ENCODE assay signal across 21 cellular contexts in the genomic region with DNA sequence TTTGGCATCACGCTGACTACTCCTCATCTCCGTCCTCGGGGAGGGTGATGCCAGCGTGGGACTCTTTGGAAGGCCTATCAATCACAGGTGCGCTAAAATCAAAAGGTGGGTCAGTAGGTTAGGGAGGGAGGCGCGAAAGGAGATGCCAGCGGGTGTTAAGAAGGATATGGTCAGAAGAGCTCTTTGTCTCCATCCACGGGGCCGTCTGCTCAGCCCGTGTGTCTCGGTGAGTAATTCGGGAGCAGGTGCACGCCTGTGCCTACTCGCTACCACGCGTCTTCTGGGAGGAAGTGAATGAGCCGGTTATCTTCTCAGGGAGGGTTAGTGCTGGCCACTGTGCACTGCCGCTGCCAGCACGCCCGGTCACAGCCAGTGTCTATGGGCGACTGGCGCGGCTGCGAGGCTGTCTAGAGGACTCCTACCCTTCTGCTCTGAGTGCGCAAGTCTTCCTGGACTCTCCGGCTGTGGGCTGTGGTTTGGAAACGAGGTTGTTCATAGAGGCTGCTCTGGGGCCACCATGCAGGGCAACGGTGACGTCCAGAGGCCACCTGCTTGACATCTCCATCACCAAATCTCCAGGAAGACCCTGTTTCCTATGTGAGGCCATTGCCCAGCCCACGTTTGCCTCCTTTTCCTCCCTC.
DNase-seq lines count a peak whose midpoint lies in the region; ATAC-seq and TF ChIP-seq lines count a peak whose summit lies in the region.
"Had no signal": no experiment of that assay in that cellular context is flagged by ENCODE, and none has a peak within 500 bp of the region (broad histone marks: within the 10 kb centered on the region; RNA-seq: fewer than 3 reads in every experiment).

No MANE protein-coding gene starts in this region.

- peaks cover 20% of the 10 kb centered on the region for H3K4me1 ChIP-seq in neural progenitor cell

- no peak overlapping the region for H3K4me3 ChIP-seq in dorsolateral prefrontal cortex
- no peak overlapping the region for H3K4me3 ChIP-seq in neural progenitor cell
- H3K4me3 ChIP-seq: BLaER1 treated with 17β-estradiol and CSF1 and Interleukin-3, amounts not matched to agents 10 nM and 100 nM; psoas muscle; stomach; upper lobe of left lung had no signal

- no peaks in the 10 kb centered on the region for H3K79me2 ChIP-seq in neural progenitor cell (ENCODE audit: low read depth)

- no peak for ATAC-seq in HG02678 (IDR thresholded peaks at IDR 0.05; ENCODE audit: unreplicated experiment)
- ATAC-seq: naive thymus-derived CD8-positive, alpha-beta T cell; psoas muscle had no signal

- H3K27ac ChIP-seq in dorsolateral prefrontal cortex (peak overlapping the region in 35 of 59 donors; percentile 0 to 93 (median 54)), neural progenitor cell (no peak overlapping the region)
- H3K27ac ChIP-seq: BLaER1 treated with 17β-estradiol and CSF1 and Interleukin-3, amounts not matched to agents 10 nM and 100 nM; psoas muscle; upper lobe of left lung had no signal

- no peaks in the 10 kb centered on the region for H3K9me3 ChIP-seq in neural progenitor cell (ENCODE audit: low read depth)
- H3K9me3 ChIP-seq: BLaER1 treated with 17β-estradiol and CSF1 and Interleukin-3, amounts not matched to agents 10 nM and 100 nM; psoas muscle; stomach; upper lobe of left lung had no signal

- H3K4me2 ChIP-seq in neural progenitor cell: no peak overlapping the region

- intact Hi-C loops in dorsolateral prefrontal cortex (cut with DNase I): no loop called here

- H4K20me1 ChIP-seq in neural progenitor cell (ENCODE audit: low read depth): no peaks in the 10 kb centered on the region
- H4K20me1 ChIP-seq: BLaER1 treated with 17β-estradiol and CSF1 and Interleukin-3, amounts not matched to agents 10 nM and 100 nM had no signal

- peak; percentile 10 to 14 for DNase-seq in activated T-cell treated with anti-CD3 and anti-CD28 coated beads, Interleukin-2, amount 50 U/mL, for 48 hours
- DNase-seq in activated T-cell treated with anti-CD3 and anti-CD28 coated beads, Interleukin-2, amount 50 U/mL, for 1 hour: no peak
- peak in 1 of 10 donors; percentile 68 for DNase-seq in dorsolateral prefrontal cortex
- no peak for DNase-seq in neural progenitor cell (ENCODE audit: low spot score)
- no peak for DNase-seq in NCI-H128 (lab: John Stamatoyannopoulos, UW; ENCODE audit: unreplicated experiment)
- DNase-seq in NCI-H1417 (lab: John Stamatoyannopoulos, UW): no peak
- DNase-seq in HPDE6-E6E7 (ENCODE audit: extremely low spot score): no peak
- DNase-seq: activated CD4-positive, alpha-beta T cell treated with anti-CD3 and anti-CD28 coated beads for 4 hours; activated naive CD4-positive, alpha-beta T cell treated with Interleukin-2 at 50 U/mL for 16 hours; Calu3; EL; HCEC 1CT; naive thymus-derived CD8-positive, alpha-beta T cell; NCI-H2029 treated with DMSO at 0.1 percent for 48 hours; psoas muscle; small intestine; stomach; SW 1271; upper lobe of left lung had no signal

- TF ChIP-seq CTCF in dorsolateral prefrontal cortex (IDR thresholded peaks at IDR 0.05 in 54 of 56, conservative IDR thresholded peaks at IDR 0.05 in 2 of 56; ENCODE audit: low read depth in 1 of 56, partially characterized antibody in 56 of 56) (no peak), neural progenitor cell (IDR thresholded peaks at IDR 0.05) (no peak)

- H3K4me3 Mint-ChIP-seq in neural progenitor cell: no peak overlapping the region

- H3K9ac ChIP-seq in neural progenitor cell: no peak overlapping the region
- H3K9ac ChIP-seq: BLaER1 treated with 17β-estradiol and CSF1 and Interleukin-3, amounts not matched to agents 10 nM and 100 nM had no signal

- H3K27me3 ChIP-seq in dorsolateral prefrontal cortex (no peaks in the 10 kb centered on the region), neural progenitor cell (no peaks in the 10 kb centered on the region)
- H3K27me3 ChIP-seq: BLaER1 treated with 17β-estradiol and CSF1 and Interleukin-3, amounts not matched to agents 10 nM and 100 nM; stomach; upper lobe of left lung had no signal

- H3K4me1 Mint-ChIP-seq in neural progenitor cell: peaks cover 49% of the 10 kb centered on the region

- H3K36me3 Mint-ChIP-seq in neural progenitor cell: peaks cover 12% of the 10 kb centered on the region
- H3K36me3 Mint-ChIP-seq: naive thymus-derived CD8-positive, alpha-beta T cell had no signal

- H3K9me3 Mint-ChIP-seq in neural progenitor cell: no peaks in the 10 kb centered on the region
- H3K9me3 Mint-ChIP-seq: naive thymus-derived CD8-positive, alpha-beta T cell had no signal

- peak overlapping the region; percentile 86 for H3K27ac Mint-ChIP-seq in neural progenitor cell

- H3K36me3 ChIP-seq in neural progenitor cell: no peaks in the 10 kb centered on the region
- H3K36me3 ChIP-seq: upper lobe of left lung had no signal

- no peaks in the 10 kb centered on the region for H3F3A ChIP-seq in neural progenitor cell (ENCODE audit: low read depth)

- peaks cover 4% of the 10 kb centered on the region for H3K27me3 Mint-ChIP-seq in neural progenitor cell (ENCODE audit: insufficient read depth, low read depth)
- H3K27me3 Mint-ChIP-seq: naive thymus-derived CD8-positive, alpha-beta T cell had no signal

- no peak overlapping the region for H2AFZ ChIP-seq in neural progenitor cell (replicated peaks)

Comparison
In these comparisons a context has a peak if more than half of its experiments do, and no peak if none do; other contexts are left out.
1. DNase-seq: peak in activated T-cell treated with anti-CD3 and anti-CD28 coated beads, Interleukin-2, amount 50 U/mL, for 48 hours (2 of 2); none in activated T-cell treated with anti-CD3 and anti-CD28 coated beads, Interleukin-2, amount 50 U/mL, for 1 hour (single experiment), neural progenitor cell (single experiment), NCI-H128 (single experiment), NCI-H1417 (0 of 3) and HPDE6-E6E7 (single experiment).